ENCODE assay signal across 9 cellular contexts in genomic region chr13:97367016-97367415, GRCh38.
DNase-seq lines count a peak whose midpoint lies in the region; ATAC-seq and TF ChIP-seq lines count a peak whose summit lies in the region.
"Had no signal": no experiment of that assay in that cellular context is flagged by ENCODE, and none has a peak within 500 bp of the region (broad histone marks: within the 10 kb centered on the region; RNA-seq: fewer than 3 reads in every experiment).

No MANE protein-coding gene starts in this region.

- no peak for TF ChIP-seq CTCF in Panc1 (IDR thresholded peaks at IDR 0.05)
- TF ChIP-seq CTCF in GM10266 (IDR thresholded peaks at IDR 0.05; ENCODE audit: control insufficient read depth, insufficient read depth, low read depth, missing control alignments), result no peak

- peaks cover 55% of the 10 kb centered on the region for H3K4me1 ChIP-seq in Panc1 (ENCODE audit: control insufficient read depth, insufficient read depth, low read length)

- DNase-seq in Panc1 (ENCODE audit: low read depth, low spot score), result no peak
- peak; percentile 51 for DNase-seq in globus pallidus (ENCODE audit: low spot score)
- peak in 11 of 49 donors; percentile 14 to 59 (median 28) for DNase-seq in substantia nigra (lab: John Stamatoyannopoulos, UW)
- no peak for DNase-seq in epidermal melanocyte (ENCODE audit: insufficient read length, low spot score)
- DNase-seq in GM10266 (ENCODE audit: extremely low spot score), result no peak
- no peak for DNase-seq in NCI-H1436 (lab: John Stamatoyannopoulos, UW)
- DNase-seq: T-helper 2 cell had no signal

- BruUV-seq in Panc1 (replicated peaks; lab: Mats Ljungman, UMichigan), result no TSS peak

- H3K27ac ChIP-seq in Panc1 (ENCODE audit: low read length) (peak overlapping the region; percentile 66), substantia nigra (ENCODE audit: low read depth, low read length, poor library complexity, severe bottlenecking) (peak overlapping the region; percentile 69)

- POLR2A ChIA-PET in Panc1 (lab: Charles Lee), result no interaction called here

- in situ Hi-C loops in Panc1 (cut with HindIII; ENCODE audit: low pct_unique_long_range_greater_than_20kb, low sequenced_read_pairs), result no loop called here

- no peaks in the 10 kb centered on the region for H3K9me3 ChIP-seq in Panc1 (ENCODE audit: control insufficient read depth, insufficient read depth, low read depth, low read length)

- CTCF ChIA-PET in Panc1 (lab: Charles Lee), result no interaction called here

- no peaks in the 10 kb centered on the region for H3K27me3 ChIP-seq in Panc1 (ENCODE audit: control insufficient read depth, insufficient read depth, low read length)

- H3K36me3 ChIP-seq in Panc1 (ENCODE audit: control insufficient read depth, insufficient read depth, low read length), result peaks cover 25% of the 10 kb centered on the region

- intact Hi-C loops in Panc1 (cut with micrococcal nuclease; ENCODE audit: unreplicated experiment), result no loop called here

- ATAC-seq in GM21619 (IDR thresholded peaks at IDR 0.05; ENCODE audit: unreplicated experiment) (peak; percentile 37), Panc1 (no peak; the same call in 1 of the 2 replicates), GM19455 (IDR thresholded peaks at IDR 0.05; ENCODE audit: unreplicated experiment) (no peak)

- no peak overlapping the region for H3K4me3 ChIP-seq in Panc1 (ENCODE audit: low read depth in 2 of 2, low read length in 2 of 2)
